ENCODE assay signal across 9 cellular contexts in the genomic region with DNA sequence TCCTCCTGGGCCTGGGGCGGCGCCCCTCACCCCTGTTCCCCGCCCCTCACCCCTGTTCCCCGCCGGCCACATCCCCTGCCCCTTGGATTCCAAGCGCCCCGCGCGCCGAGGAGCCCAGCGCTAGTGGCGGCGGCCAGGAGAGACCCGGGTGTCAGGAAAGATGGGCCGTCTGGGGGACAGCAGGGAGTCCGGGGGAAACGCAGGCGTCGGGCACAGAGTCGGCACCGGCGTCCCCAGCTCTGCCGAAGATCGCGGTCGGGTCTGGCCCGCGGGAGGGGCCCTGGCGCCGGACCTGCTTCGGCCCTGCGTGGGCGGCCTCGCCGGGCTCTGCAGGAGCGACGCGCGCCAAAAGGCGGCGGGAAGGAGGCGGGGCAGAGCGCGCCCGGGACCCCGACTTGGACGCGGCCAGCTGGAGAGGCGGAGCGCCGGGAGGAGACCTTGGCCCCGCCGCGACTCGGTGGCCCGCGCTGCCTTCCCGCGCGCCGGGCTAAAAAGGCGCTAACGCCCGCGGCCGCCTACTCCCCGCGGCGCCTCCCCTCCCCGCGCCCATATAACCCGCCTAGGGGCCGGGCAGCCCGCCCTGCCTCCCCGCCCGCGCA. TPM values are rescaled to one million over a fixed set of nuclear protein-coding genes. Genes with fewer than 3 reads are reported as not detected.
DNase-seq lines count a peak whose midpoint lies in the region; ATAC-seq and TF ChIP-seq lines count a peak whose summit lies in the region.
"Had no signal": no experiment of that assay in that cellular context is flagged by ENCODE, and none has a peak within 500 bp of the region (broad histone marks: within the 10 kb centered on the region; RNA-seq: fewer than 3 reads in every experiment).

A gene (plus strand): TSS at position 578 of the 599 bp plus-strand sequence. CDS start 29,850 bp downstream, outside the sequence.

- peaks cover 3% of the 10 kb centered on the region for H3K36me3 Mint-ChIP-seq in stimulated activated naive CD8-positive, alpha-beta T cell treated with anti-CD3 and anti-CD28 coated beads, Interleukin-15, Interleukin-2, amounts not matched to agents 100 ng/mL and 50 ng/mL, for 24 hours (ENCODE audit: low read depth)
- H3K36me3 Mint-ChIP-seq: activated naive CD4-positive, alpha-beta T cell treated with anti-CD3 and anti-CD28 coated beads, Interleukin-2, amount 50 U/mL, for 72 hours had no signal

- H3K27me3 ChIP-seq in ectodermal cell (ENCODE audit: control insufficient read depth, insufficient read depth, low read length, poor library complexity, severe bottlenecking) (peaks cover 72% of the 10 kb centered on the region), psoas muscle (ENCODE audit: insufficient read depth in 3 of 3, low read length in 2 of 3) (peaks cover 0 to 55% (median 32%) of the 10 kb centered on the region in 3 donors)

- peaks cover 32% of the 10 kb centered on the region for H3K4me1 Mint-ChIP-seq in stimulated activated naive CD8-positive, alpha-beta T cell treated with anti-CD3 and anti-CD28 coated beads, Interleukin-15, Interleukin-2, amounts not matched to agents 100 ng/mL and 50 ng/mL, for 24 hours (ENCODE audit: low read depth)

- WGBS in ectodermal cell, 2 experiments: 0 to 1% methylated on average over 77 of the region's 77 CpGs
- 0 to 1% (median 0%) methylated on average over 27 to 77 of the region's 77 CpGs for WGBS in psoas muscle, 3 donors

- DNase-seq in stimulated activated naive CD8-positive, alpha-beta T cell treated with anti-CD3 and anti-CD28 coated beads, Interleukin-15, Interleukin-2, amounts not matched to agents 100 U/mL and 50 U/mL, for 24 hours: no peak
- DNase-seq in NCI-H526 treated with DMSO at 0.1 percent for 48 hours (lab: John Stamatoyannopoulos, UW) (peak; percentile 37), psoas muscle (no peak), foreskin melanocyte (no peak), DMS153 treated with DMSO at 0.1 percent for 48 hours (lab: John Stamatoyannopoulos, UW; ENCODE audit: unreplicated experiment) (no peak), AG20443 (ENCODE audit: low spot score) (no peak)

- no peak within 1 kb of the TSS for H3K27ac Mint-ChIP-seq in stimulated activated naive CD8-positive, alpha-beta T cell treated with anti-CD3 and anti-CD28 coated beads, Interleukin-15, Interleukin-2, amounts not matched to agents 100 ng/mL and 50 ng/mL, for 24 hours

- H3K27ac ChIP-seq in ectodermal cell (ENCODE audit: insufficient read depth, low read depth, low read length, poor library complexity, severe bottlenecking): no peak within 1 kb of the TSS
- no peak within 1 kb of the TSS for H3K27ac ChIP-seq in psoas muscle

- H3K27me3 Mint-ChIP-seq in stimulated activated naive CD8-positive, alpha-beta T cell treated with anti-CD3 and anti-CD28 coated beads, Interleukin-15, Interleukin-2, amounts not matched to agents 100 ng/mL and 50 ng/mL, for 24 hours: peaks cover 40% of the 10 kb centered on the region

- H3K4me3 Mint-ChIP-seq in stimulated activated naive CD8-positive, alpha-beta T cell treated with anti-CD3 and anti-CD28 coated beads, Interleukin-15, Interleukin-2, amounts not matched to agents 100 ng/mL and 50 ng/mL, for 24 hours: peak within 1 kb of the TSS; percentile 39

- no peak for TF ChIP-seq CTCF in psoas muscle (IDR thresholded peaks at IDR 0.05)

- ATAC-seq in stimulated activated naive CD8-positive, alpha-beta T cell treated with anti-CD3 and anti-CD28 coated beads, Interleukin-15, Interleukin-2, amounts not matched to agents 100 U/mL and 50 U/mL, for 24 hours: no peak
- ATAC-seq in psoas muscle: peak in 1 of 4 donors; percentile 25
- ATAC-seq: activated naive CD4-positive, alpha-beta T cell treated with anti-CD3 and anti-CD28 coated beads, Interleukin-2, amount 50 U/mL, for 72 hours had no signal

- no peaks in the 10 kb centered on the region for H3K9me3 ChIP-seq in ectodermal cell (ENCODE audit: control insufficient read depth, low read length)
- H3K9me3 ChIP-seq in psoas muscle: no peaks in the 10 kb centered on the region

- H3K9me3 Mint-ChIP-seq in stimulated activated naive CD8-positive, alpha-beta T cell treated with anti-CD3 and anti-CD28 coated beads, Interleukin-15, Interleukin-2, amounts not matched to agents 100 ng/mL and 50 ng/mL, for 24 hours: no peaks in the 10 kb centered on the region
- H3K9me3 Mint-ChIP-seq: activated naive CD4-positive, alpha-beta T cell treated with anti-CD3 and anti-CD28 coated beads, Interleukin-2, amount 50 U/mL, for 72 hours had no signal

- H3K36me3 ChIP-seq in ectodermal cell (ENCODE audit: control insufficient read depth, insufficient read depth, low read length) (no peaks in the 10 kb centered on the region), psoas muscle (ENCODE audit: insufficient read depth in 1 of 2, low read depth in 1 of 2) (peaks cover 0 to 8% of the 10 kb centered on the region in 2 donors)

- intact Hi-C loops in psoas muscle (cut with DNase I): no loop called here

- H3K4me1 ChIP-seq in ectodermal cell (ENCODE audit: control insufficient read depth, insufficient read depth, low read length): peaks cover 16% of the 10 kb centered on the region
- H3K4me1 ChIP-seq in psoas muscle: peaks cover 8% of the 10 kb centered on the region

- H3K4me3 ChIP-seq in ectodermal cell (ENCODE audit: insufficient read depth, low read depth, low read length) (peak within 1 kb of the TSS; percentile 17), psoas muscle (peak within 1 kb of the TSS; percentile 100)

RNA-seq across cellular contexts. Expression of the gene that starts here (rescaled TPM):
- 0.50 TPM for polyA plus RNA-seq in ectodermal cell (2013, experiment 1 of 4)
- 0.25 TPM for polyA plus RNA-seq in ectodermal cell (2013, experiment 2 of 4)
- polyA plus RNA-seq in ectodermal cell (2013, experiment 3 of 4): 0.21 TPM
- 0.16 TPM for polyA plus RNA-seq in ectodermal cell (2013, experiment 4 of 4)
- total RNA-seq in psoas muscle: under 1 TPM in 1 of 4 donors, not detected in 3; 0.13 TPM
- under 1 TPM in 2 of 3 donors, not detected in 1; under 0.01 to 0.01 TPM for polyA plus RNA-seq in psoas muscle
